24 cellular contexts compared by ENCODE assay signal in genomic region chr3:61110576-61110975, GRCh38.
DNase-seq lines count a peak whose midpoint lies in the region; ATAC-seq lines count a peak whose summit lies in the region.
"Had no signal": no experiment of that assay in that cellular context is flagged by ENCODE, and none has a peak within 500 bp of the region (broad histone marks: within the 10 kb centered on the region; RNA-seq: fewer than 3 reads in every experiment).

No MANE protein-coding gene starts in this region.

- peaks cover 5 to 45% of the 10 kb centered on the region in 2 donors for H3K4me1 ChIP-seq in duodenal mucosa (ENCODE audit: control insufficient read depth in 1 of 2, insufficient read depth in 2 of 2, low read length in 2 of 2)
- H3K4me1 ChIP-seq: BLaER1 treated with 17β-estradiol and CSF1 and Interleukin-3, amounts not matched to agents 10 nM and 100 nM; upper lobe of right lung had no signal

- peak; percentile 51 for ATAC-seq in GM19463 (IDR thresholded peaks at IDR 0.05; ENCODE audit: unreplicated experiment)
- ATAC-seq in HG03103 (IDR thresholded peaks at IDR 0.05; ENCODE audit: low read depth, unreplicated experiment) = peak; percentile 68
- ATAC-seq: HCT116; natural killer cell treated with Interleukin-12 subunit alpha and Interleukin-12 subunit beta and Interleukin-15 and Interleukin-18, amount 100 ng/mL, for 72 hours; T-helper 17 cell; upper lobe of right lung had no signal

- intact Hi-C loops in activated CD4-positive, alpha-beta T cell treated with anti-CD3 and anti-CD28 coated beads, Interleukin-2, amount 10 ng/mL, durations not matched to agents 24 days and 14 days (cut with micrococcal nuclease) = loop anchor here (5.0 kb wide), 1 partner anchor 142 kb away; the partner anchor contains the start of gene FHIT
- intact Hi-C loops in head of caudate nucleus (cut with DNase I) = no loop called here

- peak overlapping the region; percentile 13 to 33 for H3K4me3 ChIP-seq in duodenal mucosa (ENCODE audit: low read depth in 1 of 2, low read length in 2 of 2)
- H3K4me3 ChIP-seq: BLaER1 treated with 17β-estradiol and CSF1 and Interleukin-3, amounts not matched to agents 10 nM and 100 nM; cardiac muscle cell; dorsolateral prefrontal cortex; MG63; upper lobe of right lung had no signal

- no peak overlapping the region for H3K27ac ChIP-seq in duodenal mucosa (ENCODE audit: low read depth, low read length)
- H3K27ac ChIP-seq: BLaER1 treated with 17β-estradiol and CSF1 and Interleukin-3, amounts not matched to agents 10 nM and 100 nM; cardiac muscle cell; dorsolateral prefrontal cortex; upper lobe of right lung had no signal

- no peaks in the 10 kb centered on the region for H3K36me3 ChIP-seq in duodenal mucosa (ENCODE audit: control insufficient read depth in 1 of 2, insufficient read depth in 2 of 2, low read length in 2 of 2)
- H3K36me3 ChIP-seq: BLaER1 treated with 17β-estradiol and CSF1 and Interleukin-3, amounts not matched to agents 10 nM and 100 nM; cardiac muscle cell; MG63; upper lobe of right lung had no signal

- H3K27me3 Mint-ChIP-seq in activated CD4-positive, alpha-beta T cell treated with anti-CD3 and anti-CD28 coated beads, Interleukin-2, amount 10 ng/mL, durations not matched to agents 24 days and 14 days = no peaks in the 10 kb centered on the region
- H3K27me3 Mint-ChIP-seq: memory B cell; natural killer cell treated with Interleukin-12 subunit alpha and Interleukin-12 subunit beta and Interleukin-15 and Interleukin-18, amount 100 ng/mL, for 72 hours; T-helper 17 cell had no signal

- no peaks in the 10 kb centered on the region for H3K36me3 Mint-ChIP-seq in activated CD4-positive, alpha-beta T cell treated with anti-CD3 and anti-CD28 coated beads, Interleukin-2, amount 10 ng/mL, durations not matched to agents 24 days and 14 days (ENCODE audit: low read depth)

- DNase-seq in activated CD4-positive, alpha-beta T cell treated with anti-CD3 and anti-CD28 coated beads, Interleukin-2, amount 10 ng/mL, durations not matched to agents 24 days and 14 days = peak; percentile 58
- no peak for DNase-seq in activated CD4-positive, alpha-beta T cell treated with anti-CD3 and anti-CD28 coated beads for 1 hour
- no peak for DNase-seq in head of caudate nucleus
- no peak for DNase-seq in superior temporal gyrus (ENCODE audit: extremely low spot score)
- DNase-seq in stimulated activated CD4-positive, alpha-beta T cell treated with anti-CD3 and anti-CD28 coated beads, Interleukin-2, amount 100 ng/mL, for 24 hours = no peak
- DNase-seq: 8988T; activated CD4-positive, CD25-positive, alpha-beta regulatory T cell; dorsolateral prefrontal cortex; glutamatergic neuron; MG63; NCI-H2029; NCI-H510A treated with DMSO at 0.1 percent for 48 hours; SIG-M5; stimulated activated naive CD4-positive, alpha-beta T cell treated with Interleukin-2 at 50 U/mL for 16 hours; T-helper 17 cell; upper lobe of right lung had no signal

- no peak overlapping the region for H3K4me3 Mint-ChIP-seq in activated CD4-positive, alpha-beta T cell treated with anti-CD3 and anti-CD28 coated beads, Interleukin-2, amount 10 ng/mL, durations not matched to agents 24 days and 14 days
- H3K4me3 Mint-ChIP-seq: memory B cell; natural killer cell treated with Interleukin-12 subunit alpha and Interleukin-12 subunit beta and Interleukin-15 and Interleukin-18, amount 100 ng/mL, for 72 hours; T-helper 17 cell had no signal

- peaks cover 14% of the 10 kb centered on the region for H3K4me1 Mint-ChIP-seq in activated CD4-positive, alpha-beta T cell treated with anti-CD3 and anti-CD28 coated beads, Interleukin-2, amount 10 ng/mL, durations not matched to agents 24 days and 14 days
- H3K4me1 Mint-ChIP-seq: T-helper 17 cell had no signal

- H3K9ac ChIP-seq in duodenal mucosa (ENCODE audit: low read depth in 1 of 2, low read length in 2 of 2) = no peak overlapping the region
- H3K9ac ChIP-seq: BLaER1 treated with 17β-estradiol and CSF1 and Interleukin-3, amounts not matched to agents 10 nM and 100 nM had no signal

- H3K27ac Mint-ChIP-seq in activated CD4-positive, alpha-beta T cell treated with anti-CD3 and anti-CD28 coated beads, Interleukin-2, amount 10 ng/mL, durations not matched to agents 24 days and 14 days = peak overlapping the region; percentile 1
- H3K27ac Mint-ChIP-seq: memory B cell; natural killer cell treated with Interleukin-12 subunit alpha and Interleukin-12 subunit beta and Interleukin-15 and Interleukin-18, amount 100 ng/mL, for 72 hours; T-helper 17 cell had no signal

- H3K9me3 ChIP-seq in duodenal mucosa (ENCODE audit: control insufficient read depth in 1 of 2, low read length in 2 of 2) = no peaks in the 10 kb centered on the region
- H3K9me3 ChIP-seq: BLaER1 treated with 17β-estradiol and CSF1 and Interleukin-3, amounts not matched to agents 10 nM and 100 nM; MG63; upper lobe of right lung had no signal

- no peaks in the 10 kb centered on the region for H3K27me3 ChIP-seq in duodenal mucosa (ENCODE audit: control insufficient read depth in 1 of 2, insufficient read depth in 2 of 2, low read length in 2 of 2)
- H3K27me3 ChIP-seq: BLaER1 treated with 17β-estradiol and CSF1 and Interleukin-3, amounts not matched to agents 10 nM and 100 nM; cardiac muscle cell; dorsolateral prefrontal cortex; MG63; upper lobe of right lung had no signal

- peaks cover 6% of the 10 kb centered on the region for H3K9me3 Mint-ChIP-seq in activated CD4-positive, alpha-beta T cell treated with anti-CD3 and anti-CD28 coated beads, Interleukin-2, amount 10 ng/mL, durations not matched to agents 24 days and 14 days
- H3K9me3 Mint-ChIP-seq: memory B cell had no signal
